Comparison of ENCODE assay signal across 19 cellular contexts in the genomic region with DNA sequence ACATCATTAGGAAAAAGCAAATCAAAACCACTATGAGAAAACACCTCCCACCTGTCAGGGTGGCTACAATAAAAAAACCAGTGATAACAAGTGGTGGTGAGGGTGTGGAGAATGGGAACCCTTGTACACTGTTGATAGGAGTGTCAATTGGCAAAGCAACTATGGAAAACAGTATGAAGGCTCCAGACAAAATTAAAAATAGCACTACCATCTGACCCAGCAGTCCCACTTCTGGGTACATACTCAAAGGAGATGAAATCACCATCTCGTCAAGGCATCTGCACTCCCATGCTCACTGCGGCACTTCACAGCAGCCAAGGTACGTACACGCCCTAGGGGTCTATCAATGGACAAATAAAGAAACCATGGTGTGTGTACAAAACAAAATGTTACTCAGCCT.
DNase-seq lines count a peak whose midpoint lies in the region; ATAC-seq and TF ChIP-seq lines count a peak whose summit lies in the region.
"Had no signal": no experiment of that assay in that cellular context is flagged by ENCODE, and none has a peak within 500 bp of the region (broad histone marks: within the 10 kb centered on the region; RNA-seq: fewer than 3 reads in every experiment).

No MANE protein-coding gene starts in this region.

- DNase-seq in Right ventricle myocardium inferior (ENCODE audit: missing footprints) (no peak), cardiac septum (ENCODE audit: low spot score) (no peak), natural killer cell (no peak), psoas muscle (no peak)
- DNase-seq in natural killer cell treated with Interleukin-12 subunit alpha and Interleukin-12 subunit beta and Interleukin-15 and Interleukin-18, amount 100 ng/mL, for 72 hours (ENCODE audit: low spot score): no peak
- DNase-seq: AML-193; Caco-2; CD4-positive, alpha-beta T cell; DMS153; DMS79; GDM1; HCEC 1CT had no signal

- no peaks in the 10 kb centered on the region for H3K4me1 ChIP-seq in psoas muscle
- H3K4me1 ChIP-seq: A549, Caco-2 had no signal

- H3K9me3 ChIP-seq in psoas muscle: no peaks in the 10 kb centered on the region
- H3K9me3 ChIP-seq: Caco-2 had no signal

- peaks cover 6% of the 10 kb centered on the region for H3K36me3 Mint-ChIP-seq in natural killer cell
- no peaks in the 10 kb centered on the region for H3K36me3 Mint-ChIP-seq in natural killer cell treated with Interleukin-12 subunit alpha and Interleukin-12 subunit beta and Interleukin-15 and Interleukin-18, amount 100 ng/mL, for 72 hours

- H3K27ac Mint-ChIP-seq in natural killer cell: peak overlapping the region; percentile 91 to 94
- H3K27ac Mint-ChIP-seq in natural killer cell treated with Interleukin-12 subunit alpha and Interleukin-12 subunit beta and Interleukin-15 and Interleukin-18, amount 100 ng/mL, for 72 hours: no peak overlapping the region
- H3K27ac Mint-ChIP-seq: CD4-positive, alpha-beta T cell; GM23338 had no signal

- no peak overlapping the region for H3K27ac ChIP-seq in psoas muscle
- H3K27ac ChIP-seq: 22Rv1, A549, C4-2B, HL-60 had no signal

- ATAC-seq in Right ventricle myocardium inferior (peak; percentile 26), natural killer cell (no peak), psoas muscle (peak in 3 of 4 donors; percentile 42 to 52 (median 48)), HG02970 (IDR thresholded peaks at IDR 0.05; ENCODE audit: low FRiP score, unreplicated experiment) (no peak), GM19023 (IDR thresholded peaks at IDR 0.05; ENCODE audit: unreplicated experiment) (no peak)
- ATAC-seq in natural killer cell treated with Interleukin-12 subunit alpha and Interleukin-12 subunit beta and Interleukin-15 and Interleukin-18, amount 100 ng/mL, for 72 hours: no peak
- ATAC-seq: A549, GM23338 had no signal

- peaks cover 59 to 64% of the 10 kb centered on the region in 2 donors for H3K4me1 Mint-ChIP-seq in natural killer cell
- H3K4me1 Mint-ChIP-seq in natural killer cell treated with Interleukin-12 subunit alpha and Interleukin-12 subunit beta and Interleukin-15 and Interleukin-18, amount 100 ng/mL, for 72 hours (ENCODE audit: low read depth in 2 of 2): peaks cover 44 to 52% of the 10 kb centered on the region in 2 donors

- no peaks in the 10 kb centered on the region for H3K27me3 Mint-ChIP-seq in natural killer cell (ENCODE audit: low read depth in 2 of 2)
- no peaks in the 10 kb centered on the region for H3K27me3 Mint-ChIP-seq in natural killer cell treated with Interleukin-12 subunit alpha and Interleukin-12 subunit beta and Interleukin-15 and Interleukin-18, amount 100 ng/mL, for 72 hours
- H3K27me3 Mint-ChIP-seq: CD4-positive, alpha-beta T cell had no signal

- intact Hi-C loops in Right ventricle myocardium inferior (cut with DNase I): no loop called here
- intact Hi-C loops in cardiac septum (cut with DNase I): no loop called here
- intact Hi-C loops in natural killer cell (cut with micrococcal nuclease): no loop called here
- intact Hi-C loops in psoas muscle (cut with DNase I): no loop called here

- 52 to 74% (median 54%) methylated on average over 4 of the region's 4 CpGs for WGBS in psoas muscle, 3 donors

- H3K9me3 Mint-ChIP-seq in natural killer cell: no peaks in the 10 kb centered on the region
- no peaks in the 10 kb centered on the region for H3K9me3 Mint-ChIP-seq in natural killer cell treated with Interleukin-12 subunit alpha and Interleukin-12 subunit beta and Interleukin-15 and Interleukin-18, amount 100 ng/mL, for 72 hours
- H3K9me3 Mint-ChIP-seq: CD4-positive, alpha-beta T cell; GM23338 had no signal

- H3K4me3 ChIP-seq in psoas muscle: no peak overlapping the region
- H3K4me3 ChIP-seq: A549, GM23338 had no signal

- no peaks in the 10 kb centered on the region for H3K36me3 ChIP-seq in psoas muscle (ENCODE audit: insufficient read depth in 1 of 2, low read depth in 1 of 2)

- no peak for TF ChIP-seq CTCF in natural killer cell (IDR thresholded peaks at IDR 0.05)
- TF ChIP-seq CTCF in psoas muscle (IDR thresholded peaks at IDR 0.05): no peak

- H3K4me3 Mint-ChIP-seq in natural killer cell: no peak overlapping the region
- no peak overlapping the region for H3K4me3 Mint-ChIP-seq in natural killer cell treated with Interleukin-12 subunit alpha and Interleukin-12 subunit beta and Interleukin-15 and Interleukin-18, amount 100 ng/mL, for 72 hours
- H3K4me3 Mint-ChIP-seq: CD4-positive, alpha-beta T cell; GM23338 had no signal

- H3K27me3 ChIP-seq in psoas muscle (ENCODE audit: insufficient read depth in 3 of 3, low read length in 2 of 3): no peaks in the 10 kb centered on the region

Comparison
In these comparisons a context has a peak if more than half of its experiments do, and no peak if none do; other contexts are left out.
1. H3K27ac Mint-ChIP-seq: peak in natural killer cell (2 of 2); none in natural killer cell treated with Interleukin-12 subunit alpha and Interleukin-12 subunit beta and Interleukin-15 and Interleukin-18, amount 100 ng/mL, for 72 hours (0 of 2).
2. ATAC-seq: peak in Right ventricle myocardium inferior (single experiment) and psoas muscle (3 of 4); none in natural killer cell (0 of 3), natural killer cell treated with Interleukin-12 subunit alpha and Interleukin-12 subunit beta and Interleukin-15 and Interleukin-18, amount 100 ng/mL, for 72 hours (0 of 2), HG02970 (single experiment) and GM19023 (single experiment).